ENCODE assay signal across 27 cellular contexts in the genomic region with DNA sequence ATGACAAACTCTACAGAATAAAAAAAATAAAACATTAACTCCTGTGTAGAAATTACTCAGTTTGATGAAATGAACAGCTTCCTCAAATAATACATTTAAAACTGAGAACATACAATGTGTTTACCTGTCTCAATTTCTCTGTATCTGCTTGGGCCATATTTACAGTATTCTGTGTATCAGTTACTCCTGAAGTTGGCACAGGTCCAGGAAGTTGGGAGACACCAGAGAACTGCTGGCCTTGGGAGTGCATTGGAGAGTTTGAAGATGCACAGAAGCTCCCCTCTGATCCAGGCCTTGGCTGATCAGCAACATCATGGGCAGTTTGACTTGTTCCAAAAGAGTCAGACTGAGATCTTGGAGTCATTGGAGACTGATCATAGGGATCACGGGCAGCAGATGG.
DNase-seq lines count a peak whose midpoint lies in the region; FAIRE-seq and TF ChIP-seq lines count a peak whose summit lies in the region.
"Had no signal": no experiment of that assay in that cellular context is flagged by ENCODE, and none has a peak within 500 bp of the region (broad histone marks: within the 10 kb centered on the region; RNA-seq: fewer than 3 reads in every experiment).

No MANE protein-coding gene starts in this region.

- no peaks in the 10 kb centered on the region for H3K27me3 Mint-ChIP-seq in activated T-cell treated with anti-CD3 and anti-CD28 coated beads, Interleukin-2, amount 50 U/mL, for 24 hours
- peaks cover 4% of the 10 kb centered on the region for H3K27me3 Mint-ChIP-seq in glutamatergic neuron (ENCODE audit: unreplicated experiment)
- H3K27me3 Mint-ChIP-seq: CD4-positive, alpha-beta memory T cell; effector memory CD8-positive, alpha-beta T cell had no signal

- H3K9me3 Mint-ChIP-seq in activated T-cell treated with anti-CD3 and anti-CD28 coated beads, Interleukin-2, amount 50 U/mL, for 24 hours: no peaks in the 10 kb centered on the region
- peaks cover 1% of the 10 kb centered on the region for H3K9me3 Mint-ChIP-seq in glutamatergic neuron (ENCODE audit: unreplicated experiment)
- H3K9me3 Mint-ChIP-seq: activated naive CD4-positive, alpha-beta T cell treated with anti-CD3 and anti-CD28 coated beads, Interleukin-2, amount 50 U/mL, for 72 hours; activated T-helper 2 cell treated with anti-CD3 and anti-CD28 coated beads, Interferon-gamma antibody, Interleukin-2, Interleukin-4, amounts not matched to agents 10 μg/mL and 5 μg/mL and 100 μg/mL, durations not matched to agents 14 hours and 24 hours and 36 hours; CD4-positive, alpha-beta memory T cell; effector memory CD8-positive, alpha-beta T cell; H9; neural crest cell had no signal

- no peaks in the 10 kb centered on the region for H3K9me3 ChIP-seq in SJCRH30 (replicated peaks)
- H3K9me3 ChIP-seq in small intestine (ENCODE audit: control insufficient read depth, low read depth): no peaks in the 10 kb centered on the region
- H3K9me3 ChIP-seq: colonic mucosa, pancreas, right atrium auricular region, tibial artery had no signal

- no peak for TF ChIP-seq CTCF in glutamatergic neuron (IDR thresholded peaks at IDR 0.05; ENCODE audit: partially characterized antibody, unreplicated experiment)
- no peak for TF ChIP-seq CTCF in dorsolateral prefrontal cortex (IDR thresholded peaks at IDR 0.05 in 54 of 56, conservative IDR thresholded peaks at IDR 0.05 in 2 of 56; ENCODE audit: low read depth in 1 of 56, partially characterized antibody in 56 of 56)

- H3K4me1 Mint-ChIP-seq in activated T-cell treated with anti-CD3 and anti-CD28 coated beads, Interleukin-2, amount 50 U/mL, for 24 hours (ENCODE audit: low read depth): peaks cover 6% of the 10 kb centered on the region
- no peaks in the 10 kb centered on the region for H3K4me1 Mint-ChIP-seq in glutamatergic neuron (ENCODE audit: low read depth, unreplicated experiment)
- H3K4me1 Mint-ChIP-seq: H9, neural crest cell had no signal

- no peak overlapping the region for H3K4me3 ChIP-seq in SJCRH30
- H3K4me3 ChIP-seq in small intestine (ENCODE audit: low read depth in 1 of 2, low read length in 2 of 2): no peak overlapping the region
- H3K4me3 ChIP-seq in dorsolateral prefrontal cortex: no peak overlapping the region
- H3K4me3 ChIP-seq: cardiac muscle cell, colonic mucosa, pancreas, right atrium auricular region, tibial artery had no signal

- H3K36me3 ChIP-seq in SJCRH30: peaks cover 71% of the 10 kb centered on the region
- H3K36me3 ChIP-seq in small intestine (ENCODE audit: control insufficient read depth in 2 of 2, insufficient read depth in 2 of 2, low read length in 2 of 2): peaks cover 19 to 24% of the 10 kb centered on the region in 2 donors

- H3K36me3 Mint-ChIP-seq in activated T-cell treated with anti-CD3 and anti-CD28 coated beads, Interleukin-2, amount 50 U/mL, for 24 hours (ENCODE audit: low read depth): peaks cover 88% of the 10 kb centered on the region
- peaks cover 10% of the 10 kb centered on the region for H3K36me3 Mint-ChIP-seq in glutamatergic neuron (ENCODE audit: unreplicated experiment)

- H3K4me1 ChIP-seq in SJCRH30: no peaks in the 10 kb centered on the region
- H3K4me1 ChIP-seq in small intestine (ENCODE audit: control insufficient read depth in 2 of 2, insufficient read depth in 1 of 2, low read depth in 1 of 2, low read length in 1 of 2): no peaks in the 10 kb centered on the region
- H3K4me1 ChIP-seq: colonic mucosa, pancreas, right atrium auricular region, tibial artery had no signal

- FAIRE-seq in small intestine (lab: Jason Lieb, UNC): no peak
- FAIRE-seq: pancreas had no signal

- no peak overlapping the region for H3K4me3 Mint-ChIP-seq in activated T-cell treated with anti-CD3 and anti-CD28 coated beads, Interleukin-2, amount 50 U/mL, for 24 hours
- no peak overlapping the region for H3K4me3 Mint-ChIP-seq in glutamatergic neuron (ENCODE audit: unreplicated experiment)
- H3K4me3 Mint-ChIP-seq: effector memory CD8-positive, alpha-beta T cell; H9; neural crest cell had no signal

- H3K27ac Mint-ChIP-seq in activated T-cell treated with anti-CD3 and anti-CD28 coated beads, Interleukin-2, amount 50 U/mL, for 24 hours: peak overlapping the region; percentile 23
- no peak overlapping the region for H3K27ac Mint-ChIP-seq in glutamatergic neuron (ENCODE audit: unreplicated experiment)
- H3K27ac Mint-ChIP-seq: activated T-helper 2 cell treated with anti-CD3 and anti-CD28 coated beads, Interferon-gamma antibody, Interleukin-2, Interleukin-4, amounts not matched to agents 10 μg/mL and 5 μg/mL and 100 μg/mL, durations not matched to agents 14 hours and 24 hours and 36 hours; H9 had no signal

- H3K27ac ChIP-seq in SJCRH30 (no peak overlapping the region), small intestine (ENCODE audit: low read depth in 1 of 2, low read length in 1 of 2) (no peak overlapping the region), dorsolateral prefrontal cortex (no peak overlapping the region)
- H3K27ac ChIP-seq: cardiac muscle cell, colonic mucosa, pancreas, right atrium auricular region, tibial artery had no signal

- H3K27me3 ChIP-seq in SJCRH30 (no peaks in the 10 kb centered on the region), small intestine (ENCODE audit: control insufficient read depth in 2 of 2, insufficient read depth in 2 of 2, low read length in 2 of 2) (no peaks in the 10 kb centered on the region), dorsolateral prefrontal cortex (no peaks in the 10 kb centered on the region)
- H3K27me3 ChIP-seq: cardiac muscle cell, colonic mucosa, pancreas, right atrium auricular region, tibial artery had no signal

- intact Hi-C loops in dorsolateral prefrontal cortex (cut with DNase I): no loop called here

- DNase-seq in DMS53 (lab: John Stamatoyannopoulos, UW): peak; percentile 23
- DNase-seq in DMS53 treated with DMSO at 0.1 percent for 48 hours (lab: John Stamatoyannopoulos, UW; ENCODE audit: unreplicated experiment): no peak
- no peak for DNase-seq in activated T-cell treated with anti-CD3 and anti-CD28 coated beads, Interleukin-2, amount 50 U/mL, for 24 hours
- no peak for DNase-seq in activated T-cell treated with anti-CD3 and anti-CD28 coated beads for 4 hours
- peak; percentile 9 to 43 for DNase-seq in SJCRH30
- peak; percentile 4 for DNase-seq in small intestine
- no peak for DNase-seq in glutamatergic neuron
- no peak for DNase-seq in dorsolateral prefrontal cortex
- DNase-seq: 8988T; activated CD4-positive, alpha-beta T cell treated with anti-CD3 and anti-CD28 coated beads, Interleukin-2, amount 50 U/mL, for 48 hours; anterior cingulate cortex; CD4-positive, alpha-beta memory T cell; colonic mucosa; DMS79; effector memory CD8-positive, alpha-beta T cell; foreskin melanocyte; H9; KG1; NCI-H1694; pancreas; stimulated activated CD4-positive, alpha-beta T cell treated with anti-CD3 and anti-CD28 coated beads, Interleukin-2, amount 100 ng/mL, for 24 hours; tibial artery had no signal

- WGBS in small intestine, 3 donors: 97 to 100% (median 100%) methylated on average over 1 of the region's 1 CpG

Comparison
In these comparisons a context has a peak if more than half of its experiments do, and no peak if none do; other contexts are left out.
1. DNase-seq: peak in DMS53 (single experiment), SJCRH30 (2 of 2) and small intestine (single experiment); none in DMS53 treated with DMSO at 0.1 percent for 48 hours (single experiment), activated T-cell treated with anti-CD3 and anti-CD28 coated beads, Interleukin-2, amount 50 U/mL, for 24 hours (single experiment), activated T-cell treated with anti-CD3 and anti-CD28 coated beads for 4 hours (single experiment), glutamatergic neuron (single experiment) and dorsolateral prefrontal cortex (0 of 10).